ENCODE assay signal across 10 cellular contexts in genomic region chr10:17923728-17924127, GRCh38. TPM values are rescaled to one million over a fixed set of nuclear protein-coding genes. Genes with fewer than 3 reads are reported as not detected.
DNase-seq lines count a peak whose midpoint lies in the region; ATAC-seq and TF ChIP-seq lines count a peak whose summit lies in the region.
"Had no signal": no experiment of that assay in that cellular context is flagged by ENCODE, and none has a peak within 500 bp of the region (broad histone marks: within the 10 kb centered on the region; RNA-seq: fewer than 3 reads in every experiment).

No MANE protein-coding gene starts in this region.

- CTCF ChIA-PET in AG04450 (lab: Charles Lee), result interaction anchor here (1.0 to 1.1 kb wide), 2 partner anchors 187 to 293 kb away, joined by 3 to 4 read pairs; no protein-coding TSS in a partner anchor

- no peak for ATAC-seq in GM18870 (IDR thresholded peaks at IDR 0.05; ENCODE audit: unreplicated experiment)

- TF ChIP-seq CTCF in AG04450 (IDR thresholded peaks at IDR 0.05; ENCODE audit: low read depth, low read length) (no peak), LNCaP clone FGC (IDR thresholded peaks at IDR 0.05; ENCODE audit: control insufficient read depth, extremely low read depth, insufficient read depth) (no peak), choroid plexus epithelial cell (conservative IDR thresholded peaks at IDR 0.05; ENCODE audit: low read depth, low read length) (no peak)

- H3K36me3 ChIP-seq in effector memory CD4-positive, alpha-beta T cell (ENCODE audit: control insufficient read depth, insufficient read depth, low read length), result no peaks in the 10 kb centered on the region

- DNase-seq in AG04450 (ENCODE audit: low read depth, low spot score) (peak; percentile 87), LNCaP clone FGC (ENCODE audit: low read depth) (peak; percentile 48), choroid plexus epithelial cell (ENCODE audit: low read depth) (peak; percentile 81), medulla oblongata (ENCODE audit: extremely low spot score) (peak; percentile 14), NCI-H1930 (lab: John Stamatoyannopoulos, UW) (no peak), cerebellar nuclear complex (lab: John Stamatoyannopoulos, UW) (no peak)
- no peak for DNase-seq in effector memory CD4-positive, alpha-beta T cell
- DNase-seq: NCI-H1105 treated with DMSO at 0.1 percent for 48 hours had no signal

- POLR2A ChIA-PET in AG04450 (lab: Yijun Ruan, JAX), result no interaction called here

- H3K27ac ChIP-seq in AG04450 (ENCODE audit: low read depth, low read length), result peak overlapping the region; percentile 95
- H3K27ac ChIP-seq in effector memory CD4-positive, alpha-beta T cell (ENCODE audit: insufficient read depth, low read length, poor library complexity, severe bottlenecking), result no peak overlapping the region

- no peaks in the 10 kb centered on the region for H3K9me3 ChIP-seq in AG04450 (ENCODE audit: control insufficient read depth, insufficient read depth, low read length)
- H3K9me3 ChIP-seq in effector memory CD4-positive, alpha-beta T cell (ENCODE audit: control insufficient read depth, low read length), result no peaks in the 10 kb centered on the region

- no peaks in the 10 kb centered on the region for H3K27me3 ChIP-seq in AG04450 (ENCODE audit: control insufficient read depth, insufficient read depth, low read length)
- no peaks in the 10 kb centered on the region for H3K27me3 ChIP-seq in effector memory CD4-positive, alpha-beta T cell (replicated peaks; ENCODE audit: control insufficient read depth, insufficient read depth, low read length, poor library complexity, severe bottlenecking)

- H3K4me1 ChIP-seq in effector memory CD4-positive, alpha-beta T cell (ENCODE audit: control insufficient read depth, insufficient read depth, low read length, poor library complexity, severe bottlenecking), result no peaks in the 10 kb centered on the region

- no peak overlapping the region for H3K4me3 ChIP-seq in AG04450 (ENCODE audit: low read depth, low read length)
- no peak overlapping the region for H3K4me3 ChIP-seq in LNCaP clone FGC (ENCODE audit: low read depth, low read length)
- H3K4me3 ChIP-seq in choroid plexus epithelial cell (ENCODE audit: low read depth, low read length), result no peak overlapping the region
- no peak overlapping the region for H3K4me3 ChIP-seq in effector memory CD4-positive, alpha-beta T cell (ENCODE audit: insufficient read depth, low read depth, low read length, poor library complexity, severe bottlenecking)

RNA-seq across cellular contexts. Expression of gene SLC39A12, which starts 28.0 kb away (rescaled TPM):
- polyA plus RNA-seq in AG04450 (2011; rRNA removed), result not detected in 2 replicates
- not detected in 2 replicates for polyA minus RNA-seq in AG04450 (2011; rRNA and poly(A)+ RNA removed)
- polyA plus RNA-seq: endothelial cell of umbilical vein had no signal

Comparison
In these comparisons a context has a peak if more than half of its experiments do, and no peak if none do; other contexts are left out.
1. DNase-seq: peak in AG04450 (single experiment), LNCaP clone FGC (single experiment), choroid plexus epithelial cell (single experiment) and medulla oblongata (single experiment); none in NCI-H1930 (0 of 2), cerebellar nuclear complex (0 of 2) and effector memory CD4-positive, alpha-beta T cell (0 of 3).